Comparison of ENCODE assay signal across 23 cellular contexts in the genomic region with DNA sequence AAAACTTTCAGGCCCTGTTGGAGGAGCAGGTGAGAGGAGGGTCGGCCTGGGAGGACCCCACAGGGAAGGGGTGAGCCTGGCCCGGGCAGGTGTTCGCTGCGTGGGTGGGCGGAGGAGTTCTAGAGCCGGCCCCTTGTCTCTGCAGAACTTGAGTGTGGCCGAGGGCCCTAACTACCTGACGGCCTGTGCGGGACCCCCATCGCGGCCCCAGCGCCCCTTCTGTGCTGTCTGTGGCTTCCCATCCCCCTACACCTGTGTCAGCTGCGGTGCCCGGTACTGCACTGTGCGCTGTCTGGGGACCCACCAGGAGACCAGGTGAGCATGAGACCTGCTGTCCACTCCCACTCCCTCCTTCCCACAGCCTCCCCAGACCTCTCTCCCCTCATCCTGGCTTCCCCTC. TPM values are rescaled to one million over a fixed set of nuclear protein-coding genes. Genes with fewer than 3 reads are reported as not detected.
"Had no signal": no experiment of that assay in that cellular context is flagged by ENCODE, and none has a peak within 500 bp of the region (broad histone marks: within the 10 kb centered on the region; RNA-seq: fewer than 3 reads in every experiment).

No MANE protein-coding gene starts in this region.

- H3K27me3 ChIP-seq: esophagus squamous epithelium, hepatocyte, sigmoid colon, suprapubic skin, thyroid gland had no signal

- H3K27ac ChIP-seq: epithelial cell of prostate, esophagus squamous epithelium, hepatocyte, sigmoid colon, skin epidermis, suprapubic skin, thyroid gland had no signal

- H3K4me2 ChIP-seq: hepatocyte had no signal

- ATAC-seq: effector memory CD8-positive, alpha-beta T cell; naive thymus-derived CD4-positive, alpha-beta T cell; stimulated activated naive CD8-positive, alpha-beta T cell treated with anti-CD3 and anti-CD28 coated beads, Interleukin-15, Interleukin-2, amounts not matched to agents 100 U/mL and 50 U/mL, for 24 hours had no signal

- H3K27me3 Mint-ChIP-seq: dendritic cell treated with granulocyte-macrophage colony-stimulating factor and Interleukin-4, amounts not matched to agents 40 ng/mL and 50 ng/mL, for 4 days; effector memory CD8-positive, alpha-beta T cell; naive thymus-derived CD4-positive, alpha-beta T cell had no signal

- H2AFZ ChIP-seq: hepatocyte had no signal

- H3K9me3 ChIP-seq: esophagus squamous epithelium, sigmoid colon, suprapubic skin, thyroid gland had no signal

- H3K9me3 Mint-ChIP-seq: dendritic cell treated with granulocyte-macrophage colony-stimulating factor and Interleukin-4, amounts not matched to agents 40 ng/mL and 50 ng/mL, for 4 days; effector memory CD8-positive, alpha-beta T cell; naive thymus-derived CD4-positive, alpha-beta T cell; nephron progenitor cell had no signal

- H3K4me3 Mint-ChIP-seq: dendritic cell treated with granulocyte-macrophage colony-stimulating factor and Interleukin-4, amounts not matched to agents 40 ng/mL and 50 ng/mL, for 4 days; effector memory CD8-positive, alpha-beta T cell; naive thymus-derived CD4-positive, alpha-beta T cell; nephron progenitor cell had no signal

- H3K27ac Mint-ChIP-seq: dendritic cell treated with granulocyte-macrophage colony-stimulating factor and Interleukin-4, amounts not matched to agents 40 ng/mL and 50 ng/mL, for 4 days had no signal

- H3K4me3 ChIP-seq: esophagus squamous epithelium, hepatocyte, sigmoid colon, skin epidermis, suprapubic skin, thyroid gland had no signal

- FAIRE-seq: colon had no signal

- DNase-seq: cerebellar nuclear complex; effector memory CD8-positive, alpha-beta T cell; esophagus squamous epithelium; foreskin fibroblast; head of caudate nucleus; mesendoderm; naive thymus-derived CD4-positive, alpha-beta T cell; nephron progenitor cell; posterior cingulate gyrus; sigmoid colon; stimulated activated naive CD8-positive, alpha-beta T cell treated with anti-CD3 and anti-CD28 coated beads, Interleukin-15, Interleukin-2, amounts not matched to agents 100 U/mL and 50 U/mL, for 24 hours; thyroid gland had no signal

RNA-seq across cellular contexts. Expression of a gene that starts 22.7 kb away (rescaled TPM):
- total RNA-seq: esophagus squamous epithelium; kidney epithelial cell; lung microvascular endothelial cell; naive thymus-derived CD4-positive, alpha-beta T cell; osteocyte; pulmonary artery endothelial cell; sigmoid colon; suprapubic skin; thyroid gland; ureter had no signal
- polyA plus RNA-seq: naive thymus-derived CD4-positive, alpha-beta T cell had no signal
